Comparison of ENCODE assay signal across 1 cellular context in genomic region chr12:69679119-69679518, GRCh38.
TF ChIP-seq lines count a peak whose summit lies in the region.

No MANE protein-coding gene starts in this region.

TF ChIP-seq in SK-N-SH treated with all-trans-retinoic acid at 6 μM for 48 hours, 23 proteins besides CTCF, POLR2A, EP300 and RAD21 (continued from another document):
- TF ChIP-seq CSRNP3 (CRISPR knock-in tag; IDR thresholded peaks at IDR 0.05) (no peak), GLIS3 (CRISPR knock-in tag; IDR thresholded peaks at IDR 0.05) (no peak)
